ENCODE assay signal across 30 cellular contexts in the genomic region with DNA sequence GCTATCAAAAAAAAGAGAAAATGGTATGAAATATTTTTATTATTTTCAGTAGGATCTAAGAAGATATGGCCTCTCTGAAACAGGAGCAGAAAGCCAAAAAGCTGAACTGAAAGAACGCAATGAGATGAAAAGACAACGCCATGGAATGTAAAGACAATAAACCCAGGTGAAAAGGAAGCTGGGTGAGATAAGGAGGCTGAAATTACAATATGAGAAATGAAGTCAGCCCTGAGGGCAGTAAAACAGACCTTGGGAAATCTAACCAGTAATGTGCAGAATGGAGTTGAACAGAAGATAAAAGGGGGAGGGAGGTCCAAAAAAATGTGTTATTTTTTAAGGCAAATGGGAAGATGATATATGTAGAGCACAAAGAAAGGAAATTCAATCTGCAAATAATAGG.
"Had no signal": no experiment of that assay in that cellular context is flagged by ENCODE, and none has a peak within 500 bp of the region (broad histone marks: within the 10 kb centered on the region; RNA-seq: fewer than 3 reads in every experiment).

No MANE protein-coding gene starts in this region.

- H3K36me3 ChIP-seq: brain microvascular endothelial cell, esophagus muscularis mucosa, heart right ventricle, neutrophil, suprapubic skin, tibial artery, WERI-Rb-1 had no signal

- H3K4me3 Mint-ChIP-seq: activated T-helper 17 cell treated with anti-CD3 and anti-CD28 coated beads, Interleukin-2, amount 50 U/mL, for 72 hours; endodermal cell; nephron progenitor cell; stimulated activated memory B cell treated with anti-CD40 and anti-IgM and Interleukin-4, amounts not matched to agents 10 μg/mL and 1 μg/mL and 100 μg/mL, for 72 hours; stimulated activated naive CD8-positive, alpha-beta T cell treated with anti-CD3 and anti-CD28 coated beads, Interleukin-15, amount 100 ng/mL, for 72 hours; T-cell had no signal

- H3K9me3 Mint-ChIP-seq: activated T-helper 17 cell treated with anti-CD3 and anti-CD28 coated beads, Interleukin-2, amount 50 U/mL, for 72 hours; endodermal cell; nephron progenitor cell; stimulated activated naive CD8-positive, alpha-beta T cell treated with anti-CD3 and anti-CD28 coated beads, Interleukin-15, amount 100 ng/mL, for 72 hours; T-cell had no signal

- ATAC-seq: activated CD4-positive, CD25-positive, alpha-beta regulatory T cell treated with anti-CD3 and anti-CD28 coated beads, Interleukin-2, amount 50 U/mL, for 24 hours; activated T-helper 17 cell treated with anti-CD3 and anti-CD28 coated beads, Interleukin-2, amount 50 U/mL, for 72 hours; heart right ventricle; left ventricle myocardium superior; sciatic nerve; stimulated activated memory B cell treated with anti-CD40 and anti-IgM and Interleukin-4, amounts not matched to agents 10 μg/mL and 1 μg/mL and 100 μg/mL, for 72 hours had no signal

- H3K27ac ChIP-seq: brain microvascular endothelial cell, esophagus muscularis mucosa, heart right ventricle, neutrophil, skin epidermis, suprapubic skin, tibial artery, WERI-Rb-1 had no signal

- H3K4me1 Mint-ChIP-seq: activated T-helper 17 cell treated with anti-CD3 and anti-CD28 coated beads, Interleukin-2, amount 50 U/mL, for 72 hours; stimulated activated memory B cell treated with anti-CD40 and anti-IgM and Interleukin-4, amounts not matched to agents 10 μg/mL and 1 μg/mL and 100 μg/mL, for 72 hours; stimulated activated naive CD8-positive, alpha-beta T cell treated with anti-CD3 and anti-CD28 coated beads, Interleukin-15, amount 100 ng/mL, for 72 hours; T-cell had no signal

- H3K27me3 ChIP-seq: brain microvascular endothelial cell, esophagus muscularis mucosa, heart right ventricle, neutrophil, suprapubic skin, tibial artery had no signal

- H3K27me3 Mint-ChIP-seq: progenitor cell of endocrine pancreas had no signal

- H3K4me1 ChIP-seq: tibial artery had no signal

- DNase-seq: activated CD4-positive, alpha-beta T cell treated with anti-CD3 and anti-CD28 coated beads for 48 hours; activated CD4-positive, alpha-beta T cell treated with anti-CD3 and anti-CD28 coated beads, Interleukin-2, amount 50 U/mL, for 48 hours; activated CD8-positive, alpha-beta memory T cell treated with anti-CD3 and anti-CD28 coated beads for 24 hours; activated CD8-positive, alpha-beta memory T cell treated with anti-CD3 and anti-CD28 coated beads, Interleukin-2, amount 50 U/mL, for 4 hours; activated gamma-delta T cell treated with Interleukin-2 at 50 U/mL for 16 hours; activated naive CD4-positive, alpha-beta T cell treated with anti-CD3 and anti-CD28 coated beads, Interleukin-2, amount 50 U/mL, for 16 hours; activated T-cell treated with anti-CD3 and anti-CD28 coated beads, Interleukin-2, amount 50 U/mL, for 1 hour; amniotic stem cell; brain microvascular endothelial cell; caudate nucleus; endodermal cell; foreskin melanocyte; heart right ventricle; left ventricle myocardium superior; nephron progenitor cell; stimulated activated CD4-positive, alpha-beta T cell treated with anti-CD3 and anti-CD28 coated beads, Interleukin-4, amount 100 ng/mL, for 4 hours; stimulated activated CD8-positive, alpha-beta memory T cell treated with anti-CD3 and anti-CD28 coated beads, Interleukin-4, amount 100 ng/mL, for 48 hours; stimulated activated naive CD8-positive, alpha-beta T cell treated with anti-CD3 and anti-CD28 coated beads, Interleukin-15, amount 100 ng/mL, for 72 hours; T-cell; tibial artery; WERI-Rb-1 had no signal

- H3K9me3 ChIP-seq: esophagus muscularis mucosa, neutrophil, suprapubic skin, tibial artery had no signal

- H3K36me3 Mint-ChIP-seq: stimulated activated memory B cell treated with anti-CD40 and anti-IgM and Interleukin-4, amounts not matched to agents 10 μg/mL and 1 μg/mL and 100 μg/mL, for 72 hours; T-cell had no signal

- H3K4me3 ChIP-seq: esophagus muscularis mucosa, heart right ventricle, skin epidermis, suprapubic skin, tibial artery had no signal

- H3K27ac Mint-ChIP-seq: activated T-helper 17 cell treated with anti-CD3 and anti-CD28 coated beads, Interleukin-2, amount 50 U/mL, for 72 hours; endodermal cell; nephron progenitor cell; progenitor cell of endocrine pancreas; stimulated activated memory B cell treated with anti-CD40 and anti-IgM and Interleukin-4, amounts not matched to agents 10 μg/mL and 1 μg/mL and 100 μg/mL, for 72 hours; stimulated activated naive CD8-positive, alpha-beta T cell treated with anti-CD3 and anti-CD28 coated beads, Interleukin-15, amount 100 ng/mL, for 72 hours; T-cell had no signal
